Comparison of ENCODE assay signal across 10 cellular contexts in genomic region chr5:138129347-138129746, GRCh38. TPM values are rescaled to one million over a fixed set of nuclear protein-coding genes. Genes with fewer than 3 reads are reported as not detected.
"Had no signal": no experiment of that assay in that cellular context is flagged by ENCODE, and none has a peak within 500 bp of the region (broad histone marks: within the 10 kb centered on the region; RNA-seq: fewer than 3 reads in every experiment).

No MANE protein-coding gene starts in this region.

- H3K4me1 ChIP-seq: HAP-1 had no signal

- H3K36me3 ChIP-seq: HAP-1 had no signal

- H3K9me3 ChIP-seq: HAP-1 had no signal

- H3K9ac ChIP-seq: GM23248 had no signal

- ATAC-seq: HCT116, HepG2 had no signal

- H2AFZ ChIP-seq: GM23248 had no signal

- H3K27ac ChIP-seq: GM23248, HL-60 had no signal

- H3K4me3 ChIP-seq: GM23248, HAP-1 had no signal

- DNase-seq: GM23248, GOT3, H7, HFFc6 had no signal

RNA-seq across cellular contexts. Expression of gene NME5, which starts 9.9 kb away (rescaled TPM):
- total RNA-seq: GM23248, HT1080 had no signal

RNA-seq across cellular contexts. Expression of gene WNT8A, which starts 45.5 kb away (rescaled TPM):
- total RNA-seq: GM23248, H4, HepG2, HFFc6, HT1080 had no signal
